In genomic region chr6:28720357-28721231, GRCh38 we compare ENCODE assay signal across 14 cellular contexts.
"Had no signal": no experiment of that assay in that cellular context is flagged by ENCODE, and none has a peak within 500 bp of the region (broad histone marks: within the 10 kb centered on the region; RNA-seq: fewer than 3 reads in every experiment).

No MANE protein-coding gene starts in this region.

- DNase-seq: activated CD4-positive, alpha-beta T cell treated with anti-CD3 and anti-CD28 coated beads for 4 hours; activated CD8-positive, alpha-beta memory T cell treated with anti-CD3 and anti-CD28 coated beads, Interleukin-2, amount 50 U/mL, for 4 hours; activated naive CD8-positive, alpha-beta T cell treated with anti-CD3 and anti-CD28 coated beads, Interleukin-2, amount 10 ng/mL, durations not matched to agents 7 days and 5 days; activated T-cell treated with anti-CD3 and anti-CD28 coated beads, Interleukin-2, amount 50 U/mL, for 72 hours; anterior cingulate cortex; dorsolateral prefrontal cortex; head of caudate nucleus; left ventricle myocardium superior; pancreas; stomach had no signal

- H3K4me3 Mint-ChIP-seq: activated CD8-positive, alpha-beta T cell treated with anti-CD3 and anti-CD28 coated beads for 36 hours; activated naive CD8-positive, alpha-beta T cell treated with anti-CD3 and anti-CD28 coated beads, Interleukin-2, amount 10 ng/mL, durations not matched to agents 7 days and 5 days; activated T-cell treated with anti-CD3 and anti-CD28 coated beads, Interleukin-2, amount 50 U/mL, for 72 hours had no signal

- H3K9me3 Mint-ChIP-seq: activated CD8-positive, alpha-beta T cell treated with anti-CD3 and anti-CD28 coated beads for 36 hours; activated T-cell treated with anti-CD3 and anti-CD28 coated beads, Interleukin-2, amount 50 U/mL, for 72 hours had no signal

- H3K4me1 Mint-ChIP-seq: activated naive CD8-positive, alpha-beta T cell treated with anti-CD3 and anti-CD28 coated beads, Interleukin-2, amount 10 ng/mL, durations not matched to agents 7 days and 5 days had no signal

- H3K27ac ChIP-seq: dorsolateral prefrontal cortex, foreskin keratinocyte, pancreas, stomach had no signal

- H3K9me3 ChIP-seq: pancreas, stomach had no signal

- H3K36me3 Mint-ChIP-seq: activated naive CD8-positive, alpha-beta T cell treated with anti-CD3 and anti-CD28 coated beads, Interleukin-2, amount 10 ng/mL, durations not matched to agents 7 days and 5 days had no signal

- H3K4me3 ChIP-seq: dorsolateral prefrontal cortex, pancreas, stomach had no signal

- ATAC-seq: activated T-cell treated with anti-CD3 and anti-CD28 coated beads, Interleukin-2, amount 50 U/mL, for 72 hours; left ventricle myocardium superior; pancreas had no signal

- FAIRE-seq: bronchial epithelial cell, pancreas, urothelium cell line had no signal

- H3K4me1 ChIP-seq: foreskin keratinocyte, pancreas, stomach had no signal

- H3K36me3 ChIP-seq: pancreas, stomach had no signal

- H3K27ac Mint-ChIP-seq: activated CD8-positive, alpha-beta T cell treated with anti-CD3 and anti-CD28 coated beads for 36 hours; activated naive CD8-positive, alpha-beta T cell treated with anti-CD3 and anti-CD28 coated beads, Interleukin-2, amount 10 ng/mL, durations not matched to agents 7 days and 5 days; activated T-cell treated with anti-CD3 and anti-CD28 coated beads, Interleukin-2, amount 50 U/mL, for 72 hours had no signal
